In the genomic region with DNA sequence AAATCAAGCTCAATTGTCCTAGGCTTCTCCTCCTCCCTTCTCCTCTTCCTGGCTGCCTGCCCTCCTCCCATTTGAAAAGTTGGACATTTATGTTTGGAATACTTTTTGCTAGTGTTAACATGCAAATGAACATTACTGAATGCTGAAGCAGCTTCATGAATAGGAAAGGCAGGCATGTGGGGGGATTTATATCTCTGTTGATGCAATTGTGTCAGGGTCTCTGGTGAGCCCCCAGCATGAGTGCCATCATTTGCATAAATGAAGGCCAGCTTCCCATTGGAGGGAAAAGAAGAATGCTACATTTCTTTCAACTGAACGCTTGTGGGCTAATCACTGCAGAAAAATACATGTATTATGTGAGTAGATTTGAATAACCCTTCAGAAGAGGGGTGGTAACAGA, we compare ENCODE assay signal across 19 cellular contexts.
DNase-seq lines count a peak whose midpoint lies in the region; ATAC-seq, FAIRE-seq and TF ChIP-seq lines count a peak whose summit lies in the region.
"Had no signal": no experiment of that assay in that cellular context is flagged by ENCODE, and none has a peak within 500 bp of the region (broad histone marks: within the 10 kb centered on the region; RNA-seq: fewer than 3 reads in every experiment).

No MANE protein-coding gene starts in this region.

- H2BK5ac ChIP-seq in H1 (ENCODE audit: low read depth, low read length): no peak overlapping the region

- intact Hi-C loops in transverse colon (cut with DNase I; ENCODE audit: low total_unique reads): no loop called here

- H3K4ac ChIP-seq in H1 (replicated peaks; ENCODE audit: insufficient read length, low read depth, low read length): no peak overlapping the region

- TF ChIP-seq CTCF in GM23338 (conservative IDR thresholded peaks at IDR 0.05; ENCODE audit: low read depth in 2 of 2) (no peak), H1 (IDR thresholded peaks at IDR 0.05; ENCODE audit: control extremely low read depth in 1 of 3, insufficient read depth in 1 of 3, low read depth in 1 of 3, low read length in 3 of 3) (no peak), transverse colon (IDR thresholded peaks at IDR 0.05) (no peak)

- no peaks in the 10 kb centered on the region for H3K9me2 ChIP-seq in GM23338 (ENCODE audit: insufficient read depth)

- DNase-seq in GM23338 (ENCODE audit: low spot score) (no peak), H1 (ENCODE audit: low read depth in 1 of 2, low spot score in 2 of 2) (no peak), transverse colon (no peak)
- no peak for DNase-seq in activated CD4-positive, alpha-beta T cell treated with anti-CD3 and anti-CD28 coated beads for 48 hours
- no peak for DNase-seq in activated CD4-positive, alpha-beta memory T cell treated with anti-CD3 and anti-CD28 coated beads, Interleukin-2, amount 10 ng/mL, durations not matched to agents 7 days and 5 days
- DNase-seq: AML-193; Caco-2; CD4-positive, alpha-beta T cell; GM23248; H7 had no signal

- H3K4me1 ChIP-seq in GM23338 (ENCODE audit: insufficient read depth) (0 out of 2 replicates have a peak, but pooled peaks cover 4% of the 10 kb centered on the region), H1 (replicated peaks in 1 of 4; ENCODE audit: control insufficient read depth in 3 of 4, insufficient read depth in 4 of 4, low read length in 3 of 4) (no peaks in the 10 kb centered on the region), mucosa of rectum (ENCODE audit: control insufficient read depth in 2 of 2, insufficient read depth in 2 of 2, low read length in 2 of 2) (peaks cover 0 to 2% of the 10 kb centered on the region in 2 donors), transverse colon (peaks cover 0 to 13% (median 0%) of the 10 kb centered on the region in 4 donors)
- H3K4me1 ChIP-seq: A549, Caco-2 had no signal

- no peak overlapping the region for H3K4me3 Mint-ChIP-seq in GM23338
- H3K4me3 Mint-ChIP-seq in activated CD4-positive, alpha-beta memory T cell treated with anti-CD3 and anti-CD28 coated beads, Interleukin-2, amount 10 ng/mL, durations not matched to agents 7 days and 5 days: no peak overlapping the region
- H3K4me3 Mint-ChIP-seq: CD4-positive, alpha-beta T cell had no signal

- no peak overlapping the region for H3K18ac ChIP-seq in H1 (ENCODE audit: extremely low read depth, low read length)

- no peak overlapping the region for H3K56ac ChIP-seq in H1 (replicated peaks; ENCODE audit: insufficient read length, low read depth, low read length)

- H2AFZ ChIP-seq in GM23338 (peak overlapping the region; percentile 3; the same call in 1 of the 2 replicates), H1 (ENCODE audit: low read length) (peak overlapping the region; percentile 76; the same call in 1 of the 2 replicates)
- H2AFZ ChIP-seq: GM23248 had no signal

- no peak overlapping the region for H2BK15ac ChIP-seq in H1 (ENCODE audit: low read length)

- H3K9me3 ChIP-seq in H1 (ENCODE audit: insufficient read depth in 2 of 2, low read depth in 1 of 2, low read length in 1 of 2) (no peaks in the 10 kb centered on the region), mucosa of rectum (ENCODE audit: control insufficient read depth in 2 of 2, low read length in 2 of 2) (no peaks in the 10 kb centered on the region), transverse colon (no peaks in the 10 kb centered on the region)
- H3K9me3 ChIP-seq: A549, Caco-2 had no signal

- H3K9me3 Mint-ChIP-seq in GM23338: no peaks in the 10 kb centered on the region
- peaks cover 2% of the 10 kb centered on the region for H3K9me3 Mint-ChIP-seq in activated CD4-positive, alpha-beta memory T cell treated with anti-CD3 and anti-CD28 coated beads, Interleukin-2, amount 10 ng/mL, durations not matched to agents 7 days and 5 days
- H3K9me3 Mint-ChIP-seq: CD4-positive, alpha-beta T cell had no signal

- H3K36me3 ChIP-seq in GM23338 (ENCODE audit: insufficient read depth): no peaks in the 10 kb centered on the region
- H3K36me3 ChIP-seq in H1 (ENCODE audit: control insufficient read depth in 2 of 4, insufficient read depth in 4 of 4, low read length in 3 of 4): no peaks in the 10 kb centered on the region
- H3K36me3 ChIP-seq in mucosa of rectum (ENCODE audit: control insufficient read depth in 2 of 2, insufficient read depth in 2 of 2, low read length in 2 of 2): no peaks in the 10 kb centered on the region
- no peaks in the 10 kb centered on the region for H3K36me3 ChIP-seq in transverse colon

- H3K23ac ChIP-seq in H1 (ENCODE audit: insufficient read length): no peak overlapping the region

- FAIRE-seq in H1 (lab: Jason Lieb, UNC): no peak
- FAIRE-seq: A549, D721Med, G401.6, GM12891, GM19239 had no signal

- H2BK20ac ChIP-seq in H1 (ENCODE audit: low read length): no peak overlapping the region

- H3K4me2 ChIP-seq in GM23338 (no peak overlapping the region), H1 (ENCODE audit: insufficient read depth in 1 of 2, low read depth in 2 of 2, low read length in 2 of 2) (no peak overlapping the region)
- H3K4me2 ChIP-seq: A549 had no signal

- POLR2A ChIA-PET in H1 (lab: Charles Lee; ENCODE audit: partially characterized antibody): no interaction called here
- POLR2A ChIA-PET in activated CD4-positive, alpha-beta memory T cell treated with anti-CD3 and anti-CD28 coated beads, Interleukin-2, amount 10 ng/mL, durations not matched to agents 7 days and 5 days (lab: Charles Lee): no interaction called here

- H3K27ac ChIP-seq in GM23338 (ENCODE audit: low read depth) (no peak overlapping the region), H1 (ENCODE audit: low read depth, low read length) (no peak overlapping the region), mucosa of rectum (ENCODE audit: low read depth in 2 of 2, low read length in 2 of 2) (peak overlapping the region; percentile 15 to 49), transverse colon (peak overlapping the region in 3 of 4 donors; percentile 5 to 66 (median 60))
- H3K27ac ChIP-seq: 22Rv1, A549, C4-2B, GM23248 had no signal

- no peak for TF ChIP-seq EP300 in H1 (IDR thresholded peaks at IDR 0.05; ENCODE audit: borderline replicate concordance in 1 of 2, low read depth in 2 of 2, low read length in 2 of 2)
- TF ChIP-seq EP300 in transverse colon (IDR thresholded peaks at IDR 0.05; ENCODE audit: low read depth): no peak

- H3K4me3 ChIP-seq in GM23338 (no peak overlapping the region), H1 (ENCODE audit: extremely low read depth in 1 of 4, insufficient read depth in 2 of 4, low read depth in 3 of 4, low read length in 4 of 4) (no peak overlapping the region), mucosa of rectum (ENCODE audit: low read length in 2 of 2) (peak overlapping the region in 1 of 2 donors; percentile 53), transverse colon (no peak overlapping the region)
- H3K4me3 ChIP-seq: A549, GM23248 had no signal

- no peak overlapping the region for H2AK5ac ChIP-seq in H1 (ENCODE audit: low read depth, low read length)

- no peaks in the 10 kb centered on the region for H4K20me1 ChIP-seq in GM23338 (replicated peaks; ENCODE audit: insufficient read depth)
- no peaks in the 10 kb centered on the region for H4K20me1 ChIP-seq in H1 (replicated peaks in 1 of 2; ENCODE audit: control insufficient read depth in 1 of 2, insufficient read depth in 2 of 2, low read length in 2 of 2)

- no peaks in the 10 kb centered on the region for H3K79me1 ChIP-seq in H1 (ENCODE audit: low read depth, low read length)

- WGBS in H1 (ENCODE audit: extremely low coverage in 1 of 2, insufficient coverage in 1 of 2, insufficient read length in 1 of 2, insufficient replicate concordance in 2 of 2, low coverage in 1 of 2, low lambda C conversion rate in 2 of 2, missing lambda C conversion rate in 1 of 2), 2 experiments: 93% methylated on average over 1 of the region's 1 CpG; no CpG with 5 or more reads in 1 of the 2 experiments
- 70 to 86% methylated on average over 1 of the region's 1 CpG for WGBS in transverse colon (ENCODE audit: low coverage in 1 of 2), 2 donors

- no peak overlapping the region for H4K5ac ChIP-seq in H1 (ENCODE audit: insufficient read length, low read depth, low read length)

- TF ChIP-seq RAD21 in H1 (IDR thresholded peaks at IDR 0.05 in 1 of 2, conservative IDR thresholded peaks at IDR 0.05 in 1 of 2; ENCODE audit: low read depth in 2 of 2, low read length in 2 of 2): no peak

- H2BK12ac ChIP-seq in H1 (ENCODE audit: low read depth, low read length): no peak overlapping the region

- H3K79me2 ChIP-seq in GM23338 (replicated peaks; ENCODE audit: insufficient read depth) (no peaks in the 10 kb centered on the region), H1 (ENCODE audit: control insufficient read depth in 1 of 2, insufficient read depth in 2 of 2, low read length in 2 of 2) (no peaks in the 10 kb centered on the region)

- CTCF ChIA-PET in H1 (lab: Charles Lee; ENCODE audit: partially characterized antibody): no interaction called here
- CTCF ChIA-PET in activated CD4-positive, alpha-beta memory T cell treated with anti-CD3 and anti-CD28 coated beads, Interleukin-2, amount 10 ng/mL, durations not matched to agents 7 days and 5 days (lab: Charles Lee): no interaction called here

- TF ChIP-seq POLR2A in H1 (IDR thresholded peaks at IDR 0.05; ENCODE audit: control extremely low read depth in 1 of 2, low read depth in 2 of 2, low read length in 2 of 2): no peak
- TF ChIP-seq POLR2A in transverse colon (IDR thresholded peaks at IDR 0.05): no peak

- H3K4me1 Mint-ChIP-seq in GM23338: peaks cover 3% of the 10 kb centered on the region; the same call in 1 of the 3 replicates
- no peaks in the 10 kb centered on the region for H3K4me1 Mint-ChIP-seq in activated CD4-positive, alpha-beta memory T cell treated with anti-CD3 and anti-CD28 coated beads, Interleukin-2, amount 10 ng/mL, durations not matched to agents 7 days and 5 days

- in situ Hi-C loops in transverse colon (cut with MboI; ENCODE audit: low pct_ligation_motif_present in 1 of 4, low pct_unique_long_range_greater_than_20kb in 1 of 4, low sequenced_read_pairs in 3 of 4): no loop called here

- H3K23me2 ChIP-seq in H1 (ENCODE audit: low read depth, low read length): no peaks in the 10 kb centered on the region; the same call in 1 of the 2 replicates

- no peak overlapping the region for H4K91ac ChIP-seq in H1 (replicated peaks; ENCODE audit: insufficient read length, low read length)

- H3K27ac Mint-ChIP-seq in GM23338: no peak overlapping the region
- no peak overlapping the region for H3K27ac Mint-ChIP-seq in activated CD4-positive, alpha-beta memory T cell treated with anti-CD3 and anti-CD28 coated beads, Interleukin-2, amount 10 ng/mL, durations not matched to agents 7 days and 5 days
- H3K27ac Mint-ChIP-seq: CD4-positive, alpha-beta T cell had no signal

- no peak overlapping the region for H3K14ac ChIP-seq in H1 (ENCODE audit: insufficient read length)

- H2BK120ac ChIP-seq in H1 (replicated peaks; ENCODE audit: low read depth, low read length): no peak overlapping the region

- H3K27me3 ChIP-seq in GM23338 (ENCODE audit: insufficient read depth): no peaks in the 10 kb centered on the region
- H3K27me3 ChIP-seq in H1 (replicated peaks in 1 of 4; ENCODE audit: control insufficient read depth in 3 of 4, extremely low read depth in 1 of 4, insufficient read depth in 3 of 4, low read length in 3 of 4): no peaks in the 10 kb centered on the region
- H3K27me3 ChIP-seq in mucosa of rectum (ENCODE audit: control insufficient read depth in 2 of 2, insufficient read depth in 2 of 2, low read length in 2 of 2): no peaks in the 10 kb centered on the region
- no peaks in the 10 kb centered on the region for H3K27me3 ChIP-seq in transverse colon

- no peaks in the 10 kb centered on the region for H3F3A ChIP-seq in GM23338 (replicated peaks; ENCODE audit: low read depth)

- no peak overlapping the region for H4K8ac ChIP-seq in H1 (ENCODE audit: extremely low read depth, insufficient read depth, low read length)

- H3K9ac ChIP-seq in H1 (replicated peaks in 1 of 4; ENCODE audit: extremely low read depth in 1 of 4, low read depth in 3 of 4, low read length in 3 of 4) (no peak overlapping the region), mucosa of rectum (ENCODE audit: low read depth in 1 of 2, low read length in 2 of 2) (no peak overlapping the region)
- H3K9ac ChIP-seq: GM23248 had no signal

- no peak for ATAC-seq in GM23338
- ATAC-seq in GM21825 (IDR thresholded peaks at IDR 0.05; ENCODE audit: unreplicated experiment): no peak
- ATAC-seq: A549 had no signal

- H3K36me3 Mint-ChIP-seq in GM23338 (ENCODE audit: low read depth): no peaks in the 10 kb centered on the region
- no peaks in the 10 kb centered on the region for H3K36me3 Mint-ChIP-seq in activated CD4-positive, alpha-beta memory T cell treated with anti-CD3 and anti-CD28 coated beads, Interleukin-2, amount 10 ng/mL, durations not matched to agents 7 days and 5 days (ENCODE audit: low read depth)

- H3K27me3 Mint-ChIP-seq in GM23338 (ENCODE audit: insufficient read depth, low read depth, poor library complexity): no peaks in the 10 kb centered on the region
- no peaks in the 10 kb centered on the region for H3K27me3 Mint-ChIP-seq in activated CD4-positive, alpha-beta memory T cell treated with anti-CD3 and anti-CD28 coated beads, Interleukin-2, amount 10 ng/mL, durations not matched to agents 7 days and 5 days
- H3K27me3 Mint-ChIP-seq: CD4-positive, alpha-beta T cell had no signal

Comparison
In these comparisons a context has a peak if more than half of its experiments do, and no peak if none do; other contexts are left out.
1. H3K27ac ChIP-seq: peak in mucosa of rectum (2 of 2) and transverse colon (3 of 4); none in GM23338 (single experiment) and H1 (single experiment).